ENCODE assay signal across 1 cellular context in the genomic region with DNA sequence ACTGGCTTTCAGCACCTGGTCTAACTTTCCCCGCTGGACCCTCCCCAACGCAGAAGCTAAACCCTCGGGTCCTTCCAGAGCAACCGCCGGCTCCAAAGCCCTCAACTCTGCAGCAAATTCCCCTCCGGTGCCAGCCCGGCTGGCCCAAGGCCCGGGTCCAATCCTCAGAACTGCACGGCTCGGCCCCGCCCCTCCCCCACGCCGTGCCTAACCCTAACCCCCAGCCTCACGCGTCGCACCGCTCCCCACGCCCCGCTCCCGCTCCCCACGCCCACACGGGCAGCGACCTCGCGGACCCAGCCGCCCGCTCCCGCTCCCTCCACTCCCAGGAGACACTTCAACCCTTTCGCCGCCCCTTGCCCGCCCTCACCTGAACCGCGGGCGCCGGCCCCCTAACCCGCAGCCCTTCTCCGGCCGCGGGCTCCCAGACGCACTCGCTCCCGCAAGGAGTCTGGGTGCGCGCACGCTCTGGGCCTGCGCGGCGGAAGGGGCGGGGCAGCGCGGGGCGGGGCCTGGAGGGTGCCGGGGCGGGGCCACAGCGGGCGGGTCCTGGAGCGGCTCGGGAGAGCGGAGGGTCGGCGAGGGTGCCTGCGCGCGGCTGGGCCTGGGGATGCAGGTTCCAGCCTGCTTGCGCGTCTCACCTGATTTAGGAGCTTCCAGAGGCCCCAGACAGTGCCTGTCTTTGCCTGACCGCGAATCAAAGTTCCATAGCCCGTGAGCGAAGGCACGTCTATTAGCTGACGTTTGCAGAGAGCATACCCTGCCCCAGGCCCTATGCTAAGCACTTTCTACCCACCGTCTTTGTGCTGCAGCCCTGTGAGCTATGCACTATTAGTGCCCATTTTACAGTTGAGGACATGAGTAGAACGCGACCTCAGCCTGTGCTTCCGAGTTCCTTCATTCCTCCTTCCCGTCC.
TF ChIP-seq lines count a peak whose summit lies in the region.

TSS of gene NFRKB (minus strand) at position 453 of the 916 bp plus-strand sequence. CDS start 2,729 bp downstream, outside the sequence.

TF ChIP-seq in Ishikawa, 13 proteins besides CTCF, POLR2A, EP300 and RAD21 (continued from another document):
- TF ChIP-seq REST (IDR thresholded peaks at IDR 0.05; ENCODE audit: low read depth): no peak
